8 cellular contexts compared by ENCODE assay signal in the genomic region with DNA sequence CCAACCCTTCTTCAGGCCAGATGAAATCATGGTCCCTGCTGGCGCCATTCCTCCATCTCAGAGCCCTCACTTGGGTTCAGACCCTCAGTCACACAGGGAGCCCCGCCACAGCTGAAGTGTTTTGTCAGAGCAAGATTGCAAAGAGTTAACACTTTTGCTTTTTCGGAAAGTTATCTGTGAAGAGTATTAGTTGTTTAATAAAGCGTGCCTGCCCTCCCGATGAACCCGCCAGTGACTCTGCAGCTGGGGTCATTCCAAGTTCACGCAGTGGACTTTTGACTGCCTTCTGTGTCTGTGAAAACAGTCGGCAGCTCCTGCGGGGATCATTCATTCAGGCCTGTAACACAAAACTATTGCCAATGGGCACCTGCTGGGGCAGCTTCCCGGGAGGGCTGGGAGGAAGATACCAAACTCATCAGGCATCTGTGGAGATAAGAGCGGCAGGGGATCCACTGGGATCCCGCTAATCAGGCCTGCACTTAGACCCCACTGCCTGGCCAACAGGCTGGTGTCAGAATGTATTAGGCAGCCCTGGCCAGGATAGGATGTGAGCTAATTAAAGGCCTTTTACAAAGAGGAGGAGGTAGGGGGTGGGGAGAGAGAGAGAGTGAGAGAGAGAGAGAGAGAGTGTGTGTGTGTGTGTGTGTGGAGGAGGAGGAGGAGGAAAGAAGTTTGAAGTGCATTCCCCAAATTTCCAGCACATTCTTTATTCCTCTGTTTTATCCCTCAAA.
DNase-seq lines count a peak whose midpoint lies in the region; ATAC-seq, FAIRE-seq and TF ChIP-seq lines count a peak whose summit lies in the region.

No MANE protein-coding gene starts in this region.

- in situ Hi-C loops in K562 (cut with MboI), result no loop called here

- peaks cover 4% of the 10 kb centered on the region for H3K9me3 Mint-ChIP-seq in activated CD4-positive, alpha-beta T cell treated with anti-CD3 and anti-CD28 coated beads for 36 hours (ENCODE audit: low read depth)

- H3K79me2 ChIP-seq in K562 (ENCODE audit: control insufficient read depth, insufficient read depth, low read length), result peaks cover 32% of the 10 kb centered on the region

- intact Hi-C loops in activated CD4-positive, alpha-beta T cell treated with anti-CD3 and anti-CD28 coated beads for 36 hours (cut with DNase I, micrococcal nuclease), result loop anchor here (1.0 to 5.0 kb wide), 16 partner anchors 16 to 276 kb away; partner anchors contain the start of gene DHRS3 (in 1 of the 2)
- intact Hi-C loops in K562 (cut with micrococcal nuclease) (no loop called here), tibial artery (cut with DNase I; ENCODE audit: low total_unique reads) (no loop called here)

- peak overlapping the region; percentile 70 for H3K4me2 ChIP-seq in K562 (ENCODE audit: insufficient read depth, low read length)

- BruUV-seq in K562 (replicated peaks; lab: Mats Ljungman, UMichigan), result no TSS peak

- CTCF ChIA-PET in activated CD4-positive, alpha-beta T cell treated with anti-CD3 and anti-CD28 coated beads for 36 hours (lab: Charles Lee), result interaction anchor here (0.7 to 1.9 kb wide), 4 partner anchors 16 to 186 kb away, joined by 4 to 8 read pairs (median 4); no protein-coding TSS in a partner anchor
- CTCF ChIA-PET in K562 (lab: Yijun Ruan, JAX; ENCODE audit: low intra/inter-chr PET ratio), result no interaction called here

- peak overlapping the region; percentile 39 for H3K27ac Mint-ChIP-seq in activated CD4-positive, alpha-beta T cell treated with anti-CD3 and anti-CD28 coated beads for 36 hours

- FAIRE-seq in K562 (lab: Jason Lieb, UNC), result peak; percentile 6

- TF ChIP-seq CTCF in K562 (IDR thresholded peaks at IDR 0.05 in 2 of 3, conservative IDR thresholded peaks at IDR 0.05 in 1 of 3; ENCODE audit: insufficient read depth in 2 of 3, low read depth in 1 of 3, low read length in 3 of 3) (no peak), liver (IDR thresholded peaks at IDR 0.05; ENCODE audit: low read depth, low read length, missing input control) (no peak), tibial artery (IDR thresholded peaks at IDR 0.05) (no peak)

- peaks cover 40% of the 10 kb centered on the region for H3K36me3 Mint-ChIP-seq in activated CD4-positive, alpha-beta T cell treated with anti-CD3 and anti-CD28 coated beads for 36 hours (ENCODE audit: low read depth)

- H3K36me3 ChIP-seq in K562 (ENCODE audit: control insufficient read depth, insufficient read depth, low read length) (peaks cover 53% of the 10 kb centered on the region), liver (ENCODE audit: control insufficient read depth in 4 of 4, insufficient read depth in 3 of 4, low read depth in 1 of 4, low read length in 3 of 4) (peaks cover 0 to 6% (median 4%) of the 10 kb centered on the region in 4 donors), tibial artery (peaks cover 0 to 17% (median 10%) of the 10 kb centered on the region in 3 donors)

- H3K4me1 ChIP-seq in K562 (replicated peaks in 1 of 2; ENCODE audit: control insufficient read depth in 2 of 2, insufficient read depth in 2 of 2, low read length in 2 of 2) (peaks cover 22 to 63% of the 10 kb centered on the region in 2 experiments), liver (ENCODE audit: control insufficient read depth in 4 of 4, insufficient read depth in 4 of 4, low read length in 3 of 4) (peaks cover 12 to 28% (median 24%) of the 10 kb centered on the region in 4 donors), tibial artery (peaks cover 0 to 60% (median 48%) of the 10 kb centered on the region in 4 donors)

- peak; percentile 47; the same call in 1 of the 2 replicates for TF ChIP-seq POLR2A in K562 (conservative IDR thresholded peaks at IDR 0.05)

- WGBS in K562 (ENCODE audit: insufficient coverage, low coverage, missing lambda C conversion rate), result 11% methylated on average over 12 of the region's 12 CpGs
- WGBS in liver, result 20% methylated on average over 12 of the region's 12 CpGs

- no peak; the same call in 1 of the 2 replicates for TF ChIP-seq EP300 in K562 (IDR thresholded peaks at IDR 0.05; ENCODE audit: low read length)

- H3K9ac ChIP-seq in K562 (ENCODE audit: insufficient read depth in 1 of 2, low read depth in 2 of 2, low read length in 2 of 2) (peak overlapping the region; percentile 59 to 81), liver (ENCODE audit: low read depth in 1 of 2, low read length in 2 of 2) (peak overlapping the region in 1 of 2 donors; percentile 4)

- H3K27me3 Mint-ChIP-seq in activated CD4-positive, alpha-beta T cell treated with anti-CD3 and anti-CD28 coated beads for 36 hours, result no peaks in the 10 kb centered on the region

- no peak overlapping the region for H3K4me3 Mint-ChIP-seq in activated CD4-positive, alpha-beta T cell treated with anti-CD3 and anti-CD28 coated beads for 36 hours

- peaks cover 56% of the 10 kb centered on the region for H3K4me1 Mint-ChIP-seq in activated CD4-positive, alpha-beta T cell treated with anti-CD3 and anti-CD28 coated beads for 36 hours

- POLR2A ChIA-PET in activated CD4-positive, alpha-beta T cell treated with anti-CD3 and anti-CD28 coated beads for 36 hours (lab: Charles Lee), result interaction anchor here (1.0 to 1.3 kb wide), 3 partner anchors 16 to 77 kb away, joined by 3 to 4 read pairs (median 4); no protein-coding TSS in a partner anchor
- POLR2A ChIA-PET in K562 (lab: Yijun Ruan, JAX), result interaction anchor here (0.6 to 1.9 kb wide), 12 partner anchors 9 to 422 kb away, joined by 3 to 14 read pairs (median 3); no protein-coding TSS in a partner anchor

- no peaks in the 10 kb centered on the region for H4K20me1 ChIP-seq in K562 (replicated peaks; ENCODE audit: control insufficient read depth, insufficient read depth, low read length)

- H3K27me3 ChIP-seq in K562 (ENCODE audit: control insufficient read depth in 2 of 2, insufficient read depth in 2 of 2, low read length in 2 of 2) (no peaks in the 10 kb centered on the region), liver (ENCODE audit: control insufficient read depth in 4 of 4, insufficient read depth in 4 of 4, low read length in 3 of 4) (no peaks in the 10 kb centered on the region), tibial artery (no peaks in the 10 kb centered on the region)

- H3K4me3 ChIP-seq in K562, result no peak overlapping the region
- no peak overlapping the region for H3K4me3 ChIP-seq in liver (ENCODE audit: low read depth in 1 of 3, low read length in 3 of 3)
- no peak overlapping the region for H3K4me3 ChIP-seq in tibial artery

- no peak for DNase-seq in activated CD4-positive, alpha-beta T cell treated with anti-CD3 and anti-CD28 coated beads for 36 hours
- DNase-seq in activated CD4-positive, alpha-beta T cell treated with anti-CD3 and anti-CD28 coated beads for 48 hours, result no peak
- peak; percentile 63 to 84 (median 68) for DNase-seq in K562 (ENCODE audit: extremely low read depth in 1 of 4, low spot score in 3 of 4)
- DNase-seq in tibial artery, result peak; percentile 58 to 78
- DNase-seq in activated CD4-positive, alpha-beta T cell treated with anti-CD3 and anti-CD28 coated beads for 1 hour, result no peak
- DNase-seq in NCI-H2227 treated with DMSO at 0.1 percent for 48 hours (lab: John Stamatoyannopoulos, UW), result no peak

- H3K9me3 ChIP-seq in K562 (replicated peaks; ENCODE audit: control insufficient read depth, insufficient read depth, low read depth, low read length) (peaks cover 7% of the 10 kb centered on the region), liver (ENCODE audit: control insufficient read depth in 4 of 4, low read length in 3 of 4) (no peaks in the 10 kb centered on the region), tibial artery (no peaks in the 10 kb centered on the region)

- H2AFZ ChIP-seq in K562 (ENCODE audit: low read depth, low read length), result peak overlapping the region; percentile 9

- H3K27ac ChIP-seq in K562 (ENCODE audit: extremely low read depth, low read depth, low read length) (peak overlapping the region; percentile 70), liver (ENCODE audit: low read depth in 1 of 2, low read length in 2 of 2) (peak overlapping the region; percentile 80 to 83), tibial artery (peak overlapping the region; percentile 66 to 83)

- ATAC-seq in activated CD4-positive, alpha-beta T cell treated with anti-CD3 and anti-CD28 coated beads for 36 hours, result no peak
- ATAC-seq in K562, result peak; percentile 75
- ATAC-seq in GM19467 (IDR thresholded peaks at IDR 0.05; ENCODE audit: unreplicated experiment), result no peak

- no peaks in the 10 kb centered on the region for H3K9me1 ChIP-seq in K562 (ENCODE audit: control insufficient read depth, insufficient read depth, low read length)

- TF ChIP-seq RAD21 in K562 (CRISPR knock-in tag; conservative IDR thresholded peaks at IDR 0.05 in 1 of 2, IDR thresholded peaks at IDR 0.05 in 1 of 2) (peak in 1 of 2 experiments; percentile 33; a peak in 2 of 4 replicates), liver (IDR thresholded peaks at IDR 0.05) (peak; percentile 67 to 74)

TF ChIP-seq in K562, 482 proteins besides CTCF, POLR2A, EP300 and RAD21 (continues in another document):
- TF ChIP-seq KDM1A (IDR thresholded peaks at IDR 0.05) (peak; percentile 68 to 86; a peak in 3 of 4 replicates), ZNF444 (CRISPR knock-in tag; IDR thresholded peaks at IDR 0.05) (no peak)

TF ChIP-seq in liver, 16 proteins besides CTCF, POLR2A, EP300 and RAD21 (continues in another document):
- TF ChIP-seq NR2F2 (IDR thresholded peaks at IDR 0.05) (peak; percentile 64), HNF4G (IDR thresholded peaks at IDR 0.05) (peak; percentile 90), HNF4A (conservative IDR thresholded peaks at IDR 0.05) (peak; percentile 96), GABPA (IDR thresholded peaks at IDR 0.05 in 1 of 2, conservative IDR thresholded peaks at IDR 0.05 in 1 of 2) (no peak), FOXA1 (IDR thresholded peaks at IDR 0.05) (peak; percentile 36), TAF1 (conservative IDR thresholded peaks at IDR 0.05) (no peak), JUND (IDR thresholded peaks at IDR 0.05) (peak; percentile 69 to 74), EGR1 (IDR thresholded peaks at IDR 0.05; ENCODE audit: low read depth in 2 of 2) (no peak)
- TF ChIP-seq, protein P1, sequence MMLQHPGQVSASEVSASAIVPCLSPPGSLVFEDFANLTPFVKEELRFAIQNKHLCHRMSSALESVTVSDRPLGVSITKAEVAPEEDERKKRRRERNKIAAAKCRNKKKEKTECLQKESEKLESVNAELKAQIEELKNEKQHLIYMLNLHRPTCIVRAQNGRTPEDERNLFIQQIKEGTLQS (IDR thresholded peaks at IDR 0.05), result no peak

Comparison
In these comparisons a context has a peak if more than half of its experiments do, and no peak if none do; other contexts are left out.
1. DNase-seq: peak in K562 (4 of 4) and tibial artery (2 of 2); none in activated CD4-positive, alpha-beta T cell treated with anti-CD3 and anti-CD28 coated beads for 36 hours (single experiment), activated CD4-positive, alpha-beta T cell treated with anti-CD3 and anti-CD28 coated beads for 48 hours (single experiment), activated CD4-positive, alpha-beta T cell treated with anti-CD3 and anti-CD28 coated beads for 1 hour (single experiment) and NCI-H2227 treated with DMSO at 0.1 percent for 48 hours (single experiment).
2. intact Hi-C loops: an anchor here in activated CD4-positive, alpha-beta T cell treated with anti-CD3 and anti-CD28 coated beads for 36 hours (1.0 to 5.0 kb wide); none called in K562 and tibial artery.
3. Peak in every context shown above with its lines, with median percentiles within 50 percentile points of each other: H3K27ac ChIP-seq.